In genomic region chr4:26157541-26157940, GRCh38 we compare ENCODE assay signal across 19 cellular contexts.
A peak's percentile ranks its signal among the peaks of the same experiment; 100 is the strongest.
DNase-seq lines count a peak whose midpoint lies in the region; ATAC-seq and TF ChIP-seq lines count a peak whose summit lies in the region.
"Had no signal": no experiment of that assay in that cellular context is flagged by ENCODE, and none has a peak within 500 bp of the region (broad histone marks: within the 10 kb centered on the region; RNA-seq: fewer than 3 reads in every experiment).

No MANE protein-coding gene starts in this region.

- peak overlapping the region; percentile 61 for H3K27ac Mint-ChIP-seq in activated T-helper 2 cell treated with anti-CD3 and anti-CD28 coated beads, Interferon-gamma antibody, Interleukin-2, Interleukin-4, amounts not matched to agents 10 μg/mL and 5 μg/mL and 100 μg/mL, durations not matched to agents 14 hours and 24 hours and 36 hours

- POLR2A ChIA-PET in IMR-90 (lab: Charles Lee; ENCODE audit: unreplicated experiment): no interaction called here

- no peak overlapping the region for H2BK5ac ChIP-seq in IMR-90 (ENCODE audit: low read depth, low read length, poor library complexity, severe bottlenecking)

- peaks cover 38% of the 10 kb centered on the region for H3K9me3 Mint-ChIP-seq in activated T-helper 2 cell treated with anti-CD3 and anti-CD28 coated beads, Interferon-gamma antibody, Interleukin-2, Interleukin-4, amounts not matched to agents 10 μg/mL and 5 μg/mL and 100 μg/mL, durations not matched to agents 14 hours and 24 hours and 36 hours
- H3K9me3 Mint-ChIP-seq: CD8-positive, alpha-beta memory T cell had no signal

- no peak overlapping the region for H3K9ac ChIP-seq in IMR-90 (ENCODE audit: low read depth, low read length)

- no peak overlapping the region for H3K4me2 ChIP-seq in IMR-90 (ENCODE audit: low read depth, low read length)
- H3K4me2 ChIP-seq: A549 had no signal

- H3K27me3 ChIP-seq in IMR-90 (ENCODE audit: control insufficient read depth, insufficient read depth, low read length): no peaks in the 10 kb centered on the region
- H3K27me3 ChIP-seq: BLaER1 treated with 17β-estradiol and CSF1 and Interleukin-3, amounts not matched to agents 10 nM and 100 nM had no signal

- no peaks in the 10 kb centered on the region; the same call in 1 of the 2 replicates for H3K9me1 ChIP-seq in IMR-90 (ENCODE audit: insufficient read depth, low read length)

- dilution Hi-C loops in IMR-90 (cut with HindIII; ENCODE audit: low sequenced_read_pairs, unreplicated experiment): no loop called here

- no peak overlapping the region for H4K91ac ChIP-seq in IMR-90 (ENCODE audit: insufficient read depth, low read depth, low read length)

- peak overlapping the region; percentile 46; the same call in 1 of the 2 replicates for H3K18ac ChIP-seq in IMR-90 (ENCODE audit: low read depth, low read length)

- no peak; the same call in 1 of the 2 replicates for ATAC-seq in IMR-90 (ENCODE audit: low read depth)
- ATAC-seq: A549 had no signal

- no peaks in the 10 kb centered on the region for H4K20me1 ChIP-seq in IMR-90 (ENCODE audit: insufficient read depth, low read length)
- H4K20me1 ChIP-seq: BLaER1 treated with 17β-estradiol and CSF1 and Interleukin-3, amounts not matched to agents 10 nM and 100 nM had no signal

- no peak for TF ChIP-seq CTCF in IMR-90 (conservative IDR thresholded peaks at IDR 0.05; ENCODE audit: low read depth, low read length)
- TF ChIP-seq CTCF in fibroblast of pulmonary artery (IDR thresholded peaks at IDR 0.05; ENCODE audit: low read length, missing control alignments): no peak

- CTCF ChIA-PET in IMR-90 (lab: Yijun Ruan, JAX): no interaction called here

- H3K4me1 Mint-ChIP-seq in activated T-helper 2 cell treated with anti-CD3 and anti-CD28 coated beads, Interferon-gamma antibody, Interleukin-2, Interleukin-4, amounts not matched to agents 10 μg/mL and 5 μg/mL and 100 μg/mL, durations not matched to agents 14 hours and 24 hours and 36 hours (ENCODE audit: low read depth): peaks cover 69% of the 10 kb centered on the region

- H3K36me3 Mint-ChIP-seq in activated T-helper 2 cell treated with anti-CD3 and anti-CD28 coated beads, Interferon-gamma antibody, Interleukin-2, Interleukin-4, amounts not matched to agents 10 μg/mL and 5 μg/mL and 100 μg/mL, durations not matched to agents 14 hours and 24 hours and 36 hours (ENCODE audit: low read depth): peaks cover 40% of the 10 kb centered on the region

- no peak overlapping the region for H2AK5ac ChIP-seq in IMR-90 (ENCODE audit: low read depth, low read length)

- H3K56ac ChIP-seq in IMR-90 (ENCODE audit: extremely low read depth, insufficient read depth, low read length): no peak overlapping the region

- peaks cover 4% of the 10 kb centered on the region; the same call in 1 of the 2 replicates for H3K9me3 ChIP-seq in IMR-90 (ENCODE audit: control insufficient read depth, insufficient read depth, low read length)
- H3K9me3 ChIP-seq: A549 had no signal

- no peak for TF ChIP-seq POLR2A in IMR-90 (IDR thresholded peaks at IDR 0.05; ENCODE audit: low read depth, low read length)

- in situ Hi-C loops in IMR-90 (cut with MboI; ENCODE audit: low sequenced_read_pairs): no loop called here

- DNase-seq in EH (ENCODE audit: low read depth): peak; percentile 21
- peak; percentile 54 for DNase-seq in IMR-90
- DNase-seq in activated T-helper 2 cell treated with anti-CD3 and anti-CD28 coated beads, Interferon-gamma antibody, Interleukin-2, Interleukin-4, amounts not matched to agents 10 μg/mL and 5 μg/mL and 100 μg/mL, durations not matched to agents 14 hours and 24 hours and 36 hours (ENCODE audit: low spot score): no peak
- peak; percentile 25 for DNase-seq in fibroblast of pulmonary artery (ENCODE audit: low read depth)
- no peak for DNase-seq in activated CD4-positive, CD25-positive, alpha-beta regulatory T cell treated with anti-CD3 and anti-CD28 coated beads, Interleukin-2, amount 50 U/mL, for 72 hours
- DNase-seq in NCI-H1417 treated with DMSO at 0.1 percent for 48 hours (lab: John Stamatoyannopoulos, UW): no peak
- no peak for DNase-seq in DMS153 treated with DMSO at 0.1 percent for 48 hours (lab: John Stamatoyannopoulos, UW; ENCODE audit: unreplicated experiment)
- DNase-seq: CD8-positive, alpha-beta memory T cell; DND-41; Karpas-422; MM.1S; NCI-H1417; NCI-H2029; NCI-H2171; NCI-H446; NK-92 treated with Interleukin-12 subunit alpha and Interleukin-12 subunit beta, amount 100 ng/mL, for 24 hours; SHP77 treated with DMSO at 0.1 percent for 48 hours had no signal

- H3K4me3 ChIP-seq in IMR-90 (ENCODE audit: insufficient read depth, low read depth, low read length) (no peak overlapping the region), fibroblast of pulmonary artery (replicated peaks; ENCODE audit: low read depth, low read length) (no peak overlapping the region)
- H3K4me3 ChIP-seq: A549; BLaER1 treated with 17β-estradiol and CSF1 and Interleukin-3, amounts not matched to agents 10 nM and 100 nM had no signal

- peaks cover 6% of the 10 kb centered on the region; the same call in 1 of the 2 replicates for H3K4me1 ChIP-seq in IMR-90 (ENCODE audit: control insufficient read depth, insufficient read depth, low read length)
- H3K4me1 ChIP-seq: A549 had no signal

- H3K79me1 ChIP-seq in IMR-90 (ENCODE audit: low read depth in 1 of 2, low read length in 2 of 2): no peaks in the 10 kb centered on the region

- peak overlapping the region; percentile 6; the same call in 1 of the 2 replicates for H4K5ac ChIP-seq in IMR-90 (ENCODE audit: low read depth, low read length)

- no peak overlapping the region for H2AFZ ChIP-seq in IMR-90 (replicated peaks; ENCODE audit: low read length, poor library complexity)

- no peak overlapping the region for H3K4ac ChIP-seq in IMR-90 (ENCODE audit: low read depth, low read length)

- H2BK20ac ChIP-seq in IMR-90 (ENCODE audit: low read depth, low read length): peak overlapping the region; percentile 27; the same call in 1 of the 2 replicates

- no peak overlapping the region for H3K14ac ChIP-seq in IMR-90 (replicated peaks; ENCODE audit: low read depth, low read length)

- no peak overlapping the region for H3K4me3 Mint-ChIP-seq in activated T-helper 2 cell treated with anti-CD3 and anti-CD28 coated beads, Interferon-gamma antibody, Interleukin-2, Interleukin-4, amounts not matched to agents 10 μg/mL and 5 μg/mL and 100 μg/mL, durations not matched to agents 14 hours and 24 hours and 36 hours (ENCODE audit: low read depth)
- H3K4me3 Mint-ChIP-seq: CD8-positive, alpha-beta memory T cell had no signal

- BruUV-seq in IMR-90 (replicated peaks; lab: Mats Ljungman, UMichigan): no TSS peak

- peak overlapping the region in 1 of 2 experiments; percentile 15; a peak in 1 of 4 replicates for H4K8ac ChIP-seq in IMR-90 (ENCODE audit: low read depth in 2 of 2, low read length in 2 of 2)

- H2BK15ac ChIP-seq in IMR-90 (ENCODE audit: low read depth, low read length): peak overlapping the region; percentile 23; the same call in 1 of the 3 replicates

- no peaks in the 10 kb centered on the region for H3K27me3 Mint-ChIP-seq in activated T-helper 2 cell treated with anti-CD3 and anti-CD28 coated beads, Interferon-gamma antibody, Interleukin-2, Interleukin-4, amounts not matched to agents 10 μg/mL and 5 μg/mL and 100 μg/mL, durations not matched to agents 14 hours and 24 hours and 36 hours (ENCODE audit: low read depth)
- H3K27me3 Mint-ChIP-seq: CD8-positive, alpha-beta memory T cell had no signal

- no peak for TF ChIP-seq RAD21 in IMR-90 (IDR thresholded peaks at IDR 0.05; ENCODE audit: low read length)

- no peaks in the 10 kb centered on the region for H3K36me3 ChIP-seq in IMR-90 (ENCODE audit: control insufficient read depth, insufficient read depth, low read length)
- H3K36me3 ChIP-seq: BLaER1 treated with 17β-estradiol and CSF1 and Interleukin-3, amounts not matched to agents 10 nM and 100 nM had no signal

- H3K27ac ChIP-seq in IMR-90 (ENCODE audit: insufficient read depth, low read length): 0 out of 2 replicates have a peak overlapping the region, but pooled peaks have one; percentile 9
- H3K27ac ChIP-seq: A549 had no signal

- intact Hi-C loops in IMR-90 (cut with micrococcal nuclease): no loop called here
- intact Hi-C loops in activated T-helper 2 cell treated with anti-CD3 and anti-CD28 coated beads, Interferon-gamma antibody, Interleukin-2, Interleukin-4, amounts not matched to agents 10 μg/mL and 5 μg/mL and 100 μg/mL, durations not matched to agents 14 hours and 24 hours and 36 hours (cut with micrococcal nuclease): no loop called here

- no peak overlapping the region for H3K23ac ChIP-seq in IMR-90 (ENCODE audit: low read depth, low read length)

- 0 out of 2 replicates have a peak overlapping the region, but pooled peaks have one; percentile 4 for H2BK120ac ChIP-seq in IMR-90 (ENCODE audit: low read depth, low read length)

- H2AK9ac ChIP-seq in IMR-90 (replicated peaks; ENCODE audit: low read depth, low read length, poor library complexity): no peak overlapping the region

TF ChIP-seq in IMR-90, 13 proteins besides CTCF, POLR2A, EP300 and RAD21:
- peak; percentile 41; the same call in 1 of the 2 replicates for TF ChIP-seq FOS (IDR thresholded peaks at IDR 0.05; ENCODE audit: low read depth, low read length)
- TF ChIP-seq NFE2L2 (IDR thresholded peaks at IDR 0.05; ENCODE audit: low read depth, low read length): no peak
- TF ChIP-seq CEBPB (IDR thresholded peaks at IDR 0.05; ENCODE audit: low read depth, low read length): peak; percentile 46; the same call in 1 of the 2 replicates
TF ChIP-seq in IMR-90: peak in this region for 2.

Comparison
In these comparisons a context has a peak if more than half of its experiments do, and no peak if none do; other contexts are left out.
1. DNase-seq: peak in EH (single experiment), IMR-90 (single experiment) and fibroblast of pulmonary artery (single experiment); none in activated T-helper 2 cell treated with anti-CD3 and anti-CD28 coated beads, Interferon-gamma antibody, Interleukin-2, Interleukin-4, amounts not matched to agents 10 μg/mL and 5 μg/mL and 100 μg/mL, durations not matched to agents 14 hours and 24 hours and 36 hours (single experiment), activated CD4-positive, CD25-positive, alpha-beta regulatory T cell treated with anti-CD3 and anti-CD28 coated beads, Interleukin-2, amount 50 U/mL, for 72 hours (single experiment), NCI-H1417 treated with DMSO at 0.1 percent for 48 hours (single experiment) and DMS153 treated with DMSO at 0.1 percent for 48 hours (single experiment).